Comparison of ENCODE assay signal across 1 cellular context in genomic region chr6:136792945-136793289, GRCh38.
TF ChIP-seq lines count a peak whose summit lies in the region.

No MANE protein-coding gene starts in this region.

TF ChIP-seq in GM12878, 131 proteins besides CTCF, POLR2A, EP300 and RAD21 (continued from another document and continues in another):
- no peak for TF ChIP-seq SKIL (IDR thresholded peaks at IDR 0.05; ENCODE audit: low read depth, poor library complexity, severe bottlenecking)
- no peak for TF ChIP-seq TCF7 (IDR thresholded peaks at IDR 0.05; ENCODE audit: borderline replicate concordance)
- 0 out of 4 replicates have a peak, but pooled peaks of 1 of the 2 experiments have one; percentile 57 for TF ChIP-seq SRF (IDR thresholded peaks at IDR 0.05; ENCODE audit: low read depth in 2 of 2, low read length in 2 of 2)
- no peak for TF ChIP-seq EGR1 (IDR thresholded peaks at IDR 0.05; ENCODE audit: borderline replicate concordance in 1 of 2, low read depth in 2 of 2, low read length in 2 of 2)
- no peak for TF ChIP-seq ZBTB11 (CRISPR knock-in tag; IDR thresholded peaks at IDR 0.05)
- no peak; the same call in 1 of the 2 replicates for TF ChIP-seq ZNF207 (IDR thresholded peaks at IDR 0.05; ENCODE audit: borderline replicate concordance)
- no peak for TF ChIP-seq MYB (IDR thresholded peaks at IDR 0.05; ENCODE audit: borderline replicate concordance, low read depth, low read length)
- TF ChIP-seq E4F1 (IDR thresholded peaks at IDR 0.05; ENCODE audit: borderline replicate concordance, partially characterized antibody): no peak
- no peak for TF ChIP-seq PRDM15 (CRISPR knock-in tag; IDR thresholded peaks at IDR 0.05)
- TF ChIP-seq BHLHE40 (IDR thresholded peaks at IDR 0.05; ENCODE audit: borderline replicate concordance in 1 of 2, low read depth in 2 of 2, low read length in 1 of 2): no peak
- no peak for TF ChIP-seq YBX1 (IDR thresholded peaks at IDR 0.05)
- TF ChIP-seq BCL11A (IDR thresholded peaks at IDR 0.05; ENCODE audit: low read depth, low read length): 0 out of 2 replicates have a peak, but pooled peaks have one; percentile 7
- peak; percentile 63; the same call in 1 of the 2 replicates for TF ChIP-seq CBX5 (IDR thresholded peaks at IDR 0.05; ENCODE audit: low read depth)
- no peak for TF ChIP-seq KDM1A (IDR thresholded peaks at IDR 0.05; ENCODE audit: borderline replicate concordance)
- TF ChIP-seq SMARCA5 (IDR thresholded peaks at IDR 0.05): peak; percentile 96
- no peak for TF ChIP-seq ELK1 (IDR thresholded peaks at IDR 0.05; ENCODE audit: low read depth, low read length)
- TF ChIP-seq CHD4 (IDR thresholded peaks at IDR 0.05): no peak
- TF ChIP-seq ZNF592 (IDR thresholded peaks at IDR 0.05): no peak
- no peak for TF ChIP-seq SP1 (IDR thresholded peaks at IDR 0.05; ENCODE audit: low read depth, low read length)
- 0 out of 2 replicates have a peak, but pooled peaks have one; percentile 26 for TF ChIP-seq E2F4 (IDR thresholded peaks at IDR 0.05; ENCODE audit: low read depth, low read length)
- TF ChIP-seq PAX5 (IDR thresholded peaks at IDR 0.05; ENCODE audit: borderline replicate concordance, low read depth, low read length): no peak
- 0 out of 2 replicates have a peak, but pooled peaks have one; percentile 16 for TF ChIP-seq MXI1 (IDR thresholded peaks at IDR 0.05; ENCODE audit: low read depth, low read length)
- no peak for TF ChIP-seq CHD2 (IDR thresholded peaks at IDR 0.05; ENCODE audit: borderline replicate concordance, low read depth, low read length)
- TF ChIP-seq RBBP5 (conservative IDR thresholded peaks at IDR 0.05): no peak
- TF ChIP-seq ASH2L (IDR thresholded peaks at IDR 0.05; ENCODE audit: borderline replicate concordance, low read depth): no peak; the same call in 1 of the 2 replicates
- no peak for TF ChIP-seq GABPA (IDR thresholded peaks at IDR 0.05; ENCODE audit: low read depth)
- TF ChIP-seq CEBPZ (IDR thresholded peaks at IDR 0.05; ENCODE audit: low read depth, low read length): no peak
